8 cellular contexts compared by ENCODE assay signal in genomic region chr7:140231779-140232491, GRCh38. TPM values are rescaled to one million over a fixed set of nuclear protein-coding genes. Genes with fewer than 3 reads are reported as not detected.
DNase-seq lines count a peak whose midpoint lies in the region; ATAC-seq and TF ChIP-seq lines count a peak whose summit lies in the region.

No MANE protein-coding gene starts in this region.

- H3K27me3 Mint-ChIP-seq in brain: peaks cover 71% of the 10 kb centered on the region

- H3K4me3 ChIP-seq in AG04449 (ENCODE audit: low read depth, low read length): peak overlapping the region; percentile 61
- no peak overlapping the region for H3K4me3 ChIP-seq in LNCaP clone FGC (ENCODE audit: low read depth, low read length)
- H3K4me3 ChIP-seq in muscle layer of duodenum (ENCODE audit: low read depth in 1 of 2, low read length in 2 of 2): peak overlapping the region; percentile 69 to 71

- H3K27me3 ChIP-seq in muscle layer of duodenum (ENCODE audit: low read depth, low read length): no peaks in the 10 kb centered on the region

- no peak for ATAC-seq in GM18907 (IDR thresholded peaks at IDR 0.05; ENCODE audit: unreplicated experiment)

- H3K4me3 Mint-ChIP-seq in brain: peak overlapping the region; percentile 89 to 93 (median 91)

- CTCF ChIA-PET in AG04449 (lab: Yijun Ruan, JAX): no interaction called here

- H3K4me1 Mint-ChIP-seq in brain: peaks cover 21% of the 10 kb centered on the region

- H3K4me1 ChIP-seq in muscle layer of duodenum (ENCODE audit: control insufficient read depth in 1 of 2, insufficient read depth in 2 of 2, low read length in 2 of 2): peaks cover 3 to 5% of the 10 kb centered on the region in 2 donors

- H3K36me3 Mint-ChIP-seq in brain: no peaks in the 10 kb centered on the region

- no peaks in the 10 kb centered on the region for H3K36me3 ChIP-seq in muscle layer of duodenum (ENCODE audit: control insufficient read depth in 1 of 2, insufficient read depth in 2 of 2, low read length in 2 of 2)

- peaks cover 0 to 6% (median 4%) of the 10 kb centered on the region in 5 experiments for H3K9me3 Mint-ChIP-seq in brain

- H3K27ac Mint-ChIP-seq in brain: peak overlapping the region; percentile 21 to 87 (median 57)

- no peaks in the 10 kb centered on the region for H3K9me3 ChIP-seq in muscle layer of duodenum (ENCODE audit: control insufficient read depth in 1 of 2, low read length in 2 of 2)

- POLR2A ChIA-PET in AG04449 (lab: Yijun Ruan, JAX): interaction anchor here (0.6 kb wide), 1 partner anchor 18 kb away, joined by 3 read pairs; no protein-coding TSS in a partner anchor

- peak overlapping the region; percentile 77 for H3K27ac ChIP-seq in muscle layer of duodenum (ENCODE audit: low read length)

- TF ChIP-seq CTCF in AG04449 (IDR thresholded peaks at IDR 0.05; ENCODE audit: insufficient read depth, low read length, missing control alignments) (no peak), LNCaP clone FGC (IDR thresholded peaks at IDR 0.05; ENCODE audit: control insufficient read depth, extremely low read depth, insufficient read depth) (no peak), brain (conservative IDR thresholded peaks at IDR 0.05) (no peak)

- DNase-seq in AG04449 (ENCODE audit: low read depth, low spot score) (no peak), LNCaP clone FGC (ENCODE audit: low read depth) (peak; percentile 56), NCI-H774 (lab: John Stamatoyannopoulos, UW) (no peak), NCI-H2227 (lab: John Stamatoyannopoulos, UW; ENCODE audit: unreplicated experiment) (no peak)
- no peak for DNase-seq in stimulated activated CD4-positive, alpha-beta T cell treated with anti-CD3 and anti-CD28 coated beads, Interleukin-2, amount 100 ng/mL, for 48 hours

RNA-seq across cellular contexts. Expression of gene KDM7A, which starts 55.2 kb away (rescaled TPM):
- 5.5 TPM for polyA plus RNA-seq in brain (ENCODE audit: insufficient read depth, low read depth, low replicate concordance)
